In genomic region chr12:117024961-117025480, GRCh38 we compare ENCODE assay signal across 13 cellular contexts.
DNase-seq lines count a peak whose midpoint lies in the region; ATAC-seq and TF ChIP-seq lines count a peak whose summit lies in the region.
"Had no signal": no experiment of that assay in that cellular context is flagged by ENCODE, and none has a peak within 500 bp of the region (broad histone marks: within the 10 kb centered on the region; RNA-seq: fewer than 3 reads in every experiment).

No MANE protein-coding gene starts in this region.

- H3K9ac ChIP-seq in H9 (ENCODE audit: extremely low read depth, insufficient read length, low read length): no peak overlapping the region
- H3K9ac ChIP-seq: neural progenitor cell had no signal

- TF ChIP-seq CTCF in Caco-2 (IDR thresholded peaks at IDR 0.05; ENCODE audit: insufficient read depth in 1 of 2, low read depth in 1 of 2, low read length in 1 of 2, severe bottlenecking in 1 of 2, unreplicated experiment in 1 of 2) (no peak), H9 (conservative IDR thresholded peaks at IDR 0.05) (no peak), adrenal gland (IDR thresholded peaks at IDR 0.05) (no peak), HFFc6 (IDR thresholded peaks at IDR 0.05) (no peak), osteocyte (IDR thresholded peaks at IDR 0.05) (no peak)

- H2BK5ac ChIP-seq in H9 (ENCODE audit: insufficient read length, low read length): no peak overlapping the region

- POLR2A ChIA-PET in Caco-2 (lab: Charles Lee): no interaction called here

- no CpG with 5 or more reads among the region's 10 CpGs for WGBS in H9 (ENCODE audit: extremely low coverage, insufficient read length, low lambda C conversion rate)
- 56 to 73% (median 68%) methylated on average over 5 to 10 of the region's 10 CpGs for WGBS in adrenal gland, 4 donors

- H3K4me3 Mint-ChIP-seq in Caco-2 (ENCODE audit: unreplicated experiment) (no peak overlapping the region), H9 (no peak overlapping the region), memory B cell (no peak overlapping the region), HFFc6 (no peak overlapping the region), osteocyte (ENCODE audit: unreplicated experiment) (no peak overlapping the region)
- H3K4me3 Mint-ChIP-seq: CD14-positive monocyte, neural progenitor cell had no signal

- no peaks in the 10 kb centered on the region for H3K23me2 ChIP-seq in H9 (ENCODE audit: insufficient read length, low read depth, low read length, poor library complexity, severe bottlenecking)

- H4K5ac ChIP-seq in H9 (ENCODE audit: insufficient read length, low read depth, low read length): no peak overlapping the region

- H2BK20ac ChIP-seq in H9 (ENCODE audit: low read depth, low read length, poor library complexity, severe bottlenecking): no peak overlapping the region

- H3K79me2 ChIP-seq in H9 (ENCODE audit: insufficient read depth, low read length): no peaks in the 10 kb centered on the region

- H3K79me1 ChIP-seq in H9 (ENCODE audit: insufficient read depth, low read depth, low read length, poor library complexity, severe bottlenecking): no peaks in the 10 kb centered on the region

- no peak overlapping the region for H3T11ph ChIP-seq in H9 (ENCODE audit: low read length)

- H3K27ac ChIP-seq in H9 (ENCODE audit: insufficient read length, low read depth, low read length) (no peak overlapping the region), adrenal gland (peak overlapping the region in 3 of 5 donors; percentile 9 to 56 (median 31))
- H3K27ac ChIP-seq: neural progenitor cell, WERI-Rb-1 had no signal

- CTCF ChIA-PET in Caco-2 (lab: Charles Lee): no interaction called here

- H3K14ac ChIP-seq in H9 (ENCODE audit: insufficient read depth, low read length): no peak overlapping the region

- H3K4me1 Mint-ChIP-seq in Caco-2 (ENCODE audit: low read depth, unreplicated experiment) (no peaks in the 10 kb centered on the region), H9 (peaks cover 4 to 12% of the 10 kb centered on the region in 2 experiments; a peak in 3 of 4 replicates), memory B cell (peaks cover 4% of the 10 kb centered on the region), HFFc6 (ENCODE audit: low read depth) (peaks cover 8% of the 10 kb centered on the region; the same call in 1 of the 2 replicates), osteocyte (ENCODE audit: unreplicated experiment) (peaks cover 9% of the 10 kb centered on the region)

- H3K36me3 Mint-ChIP-seq in Caco-2 (ENCODE audit: insufficient read depth, unreplicated experiment) (peaks cover 9% of the 10 kb centered on the region), H9 (ENCODE audit: insufficient read depth in 1 of 3, low read depth in 3 of 3) (peaks cover 4 to 38% (median 28%) of the 10 kb centered on the region in 3 experiments), memory B cell (peaks cover 38% of the 10 kb centered on the region), HFFc6 (ENCODE audit: low read depth) (peaks cover 18% of the 10 kb centered on the region), osteocyte (ENCODE audit: unreplicated experiment) (peaks cover 18% of the 10 kb centered on the region)

- H3K4me3 ChIP-seq in Caco-2 (ENCODE audit: low read depth, low read length) (no peak overlapping the region), adrenal gland (no peak overlapping the region)
- H3K4me3 ChIP-seq: neural progenitor cell had no signal

- H3K9me3 ChIP-seq in Caco-2 (no peaks in the 10 kb centered on the region), H9 (ENCODE audit: control insufficient read depth, low read depth, low read length) (no peaks in the 10 kb centered on the region), adrenal gland (replicated peaks in 1 of 3) (no peaks in the 10 kb centered on the region)

- intact Hi-C loops in Caco-2 (cut with micrococcal nuclease; ENCODE audit: unreplicated experiment): loop anchor here (1.0 to 10.0 kb wide), 3 partner anchors 94 to 320 kb away; no protein-coding TSS in a partner anchor
- intact Hi-C loops in adrenal gland (cut with DNase I): loop anchor here in 1 of 2 donors (2.0 kb wide), 1 partner anchor 96 kb away; no protein-coding TSS in a partner anchor

- DNase-seq in Caco-2 (no peak), H9 (peak; percentile 23), adrenal gland (peak in 3 of 7 donors; percentile 17 to 48 (median 23)), memory B cell (ENCODE audit: low spot score in 2 of 2) (no peak), HFFc6 (no peak), SKM-1 (lab: John Stamatoyannopoulos, UW; ENCODE audit: unreplicated experiment) (no peak), osteocyte (ENCODE audit: extremely low spot score, unreplicated experiment) (no peak), NCI-H524 (lab: John Stamatoyannopoulos, UW) (no peak)
- DNase-seq: activated gamma-delta T cell had no signal

- H4K8ac ChIP-seq in H9 (replicated peaks; ENCODE audit: insufficient read length, low read depth, low read length): no peak overlapping the region

- no peak overlapping the region for H2AFZ ChIP-seq in H9 (ENCODE audit: low read length)
- H2AFZ ChIP-seq: neural progenitor cell had no signal

- H2BK12ac ChIP-seq in H9 (ENCODE audit: insufficient read length, low read depth, low read length): no peak overlapping the region

- H2BK15ac ChIP-seq in H9 (ENCODE audit: low read depth, low read length): no peak overlapping the region

- H3K4ac ChIP-seq in H9 (ENCODE audit: low read depth, low read length): no peak overlapping the region

- TF ChIP-seq POLR2A in adrenal gland (IDR thresholded peaks at IDR 0.05): no peak

- H3K36me3 ChIP-seq in Caco-2 (ENCODE audit: control insufficient read depth, insufficient read depth, low read length) (peaks cover 4% of the 10 kb centered on the region; the same call in 1 of the 2 replicates), adrenal gland (replicated peaks in 1 of 2) (peaks cover 0 to 32% of the 10 kb centered on the region in 2 donors)
- H3K36me3 ChIP-seq: neural progenitor cell had no signal

- H3K18ac ChIP-seq in H9 (ENCODE audit: insufficient read length, low read depth, low read length): no peak overlapping the region

- no peak overlapping the region for H3K4me2 ChIP-seq in H9 (ENCODE audit: insufficient read depth, insufficient read length, low read length)
- H3K4me2 ChIP-seq: neural progenitor cell had no signal

- no peaks in the 10 kb centered on the region for H3K27me3 ChIP-seq in Caco-2 (replicated peaks; ENCODE audit: control insufficient read depth, insufficient read depth, low read length)
- H3K27me3 ChIP-seq in H9 (ENCODE audit: insufficient read depth, low read length): no peaks in the 10 kb centered on the region
- H3K27me3 ChIP-seq in adrenal gland: no peaks in the 10 kb centered on the region
- H3K27me3 ChIP-seq: neural progenitor cell had no signal

- H2BK120ac ChIP-seq in H9 (ENCODE audit: low read depth, low read length, poor library complexity, severe bottlenecking): no peak overlapping the region

- no TSS peak for BruUV-seq in Caco-2 (replicated peaks; lab: Mats Ljungman, UMichigan)

- H3K27me3 Mint-ChIP-seq in Caco-2 (ENCODE audit: insufficient read depth, unreplicated experiment): no peaks in the 10 kb centered on the region
- H3K27me3 Mint-ChIP-seq in H9 (ENCODE audit: low read depth): no peaks in the 10 kb centered on the region
- H3K27me3 Mint-ChIP-seq in memory B cell: no peaks in the 10 kb centered on the region
- peaks cover 5% of the 10 kb centered on the region for H3K27me3 Mint-ChIP-seq in HFFc6 (ENCODE audit: insufficient read depth)
- H3K27me3 Mint-ChIP-seq in osteocyte (ENCODE audit: unreplicated experiment): no peaks in the 10 kb centered on the region
- H3K27me3 Mint-ChIP-seq: progenitor cell of endocrine pancreas had no signal

- no peak overlapping the region for H3K56ac ChIP-seq in H9 (ENCODE audit: insufficient read length, low read depth, low read length)

- H2AK5ac ChIP-seq in H9 (ENCODE audit: insufficient read length, low read length): no peak overlapping the region

- no peak overlapping the region for H4K91ac ChIP-seq in H9 (ENCODE audit: insufficient read length, low read depth, low read length)

- no peaks in the 10 kb centered on the region for H4K20me1 ChIP-seq in H9 (ENCODE audit: control insufficient read depth, insufficient read depth, insufficient read length)

- no peak for ATAC-seq in memory B cell (ENCODE audit: low read depth)

- no peak overlapping the region for H3K23ac ChIP-seq in H9 (ENCODE audit: insufficient read length, low read depth, low read length)

- H3K4me1 ChIP-seq in Caco-2 (peaks cover 6% of the 10 kb centered on the region; the same call in 1 of the 2 replicates), H9 (ENCODE audit: insufficient read depth, low read length) (no peaks in the 10 kb centered on the region), adrenal gland (replicated peaks in 1 of 2) (peaks cover 8 to 12% of the 10 kb centered on the region in 2 donors)
- H3K4me1 ChIP-seq: neural progenitor cell had no signal

- H3K9me3 Mint-ChIP-seq in Caco-2 (ENCODE audit: unreplicated experiment) (no peaks in the 10 kb centered on the region), H9 (no peaks in the 10 kb centered on the region), memory B cell (no peaks in the 10 kb centered on the region), HFFc6 (no peaks in the 10 kb centered on the region), osteocyte (ENCODE audit: unreplicated experiment) (no peaks in the 10 kb centered on the region)
- H3K9me3 Mint-ChIP-seq: CD14-positive monocyte, neural progenitor cell had no signal

- H3K27ac Mint-ChIP-seq in Caco-2 (ENCODE audit: unreplicated experiment) (peak overlapping the region; percentile 66), H9 (peak overlapping the region in 1 of 3 experiments; percentile 58; a peak in 1 of 7 replicates), memory B cell (peak overlapping the region; percentile 73), HFFc6 (no peak overlapping the region), osteocyte (ENCODE audit: unreplicated experiment) (no peak overlapping the region)
- H3K27ac Mint-ChIP-seq: progenitor cell of endocrine pancreas had no signal

Comparison
In these comparisons a context has a peak if more than half of its experiments do, and no peak if none do; other contexts are left out.
1. H3K27ac Mint-ChIP-seq: peak in Caco-2 (single experiment) and memory B cell (single experiment); none in HFFc6 (single experiment) and osteocyte (single experiment).